ENCODE assay signal across 8 cellular contexts in the genomic region with DNA sequence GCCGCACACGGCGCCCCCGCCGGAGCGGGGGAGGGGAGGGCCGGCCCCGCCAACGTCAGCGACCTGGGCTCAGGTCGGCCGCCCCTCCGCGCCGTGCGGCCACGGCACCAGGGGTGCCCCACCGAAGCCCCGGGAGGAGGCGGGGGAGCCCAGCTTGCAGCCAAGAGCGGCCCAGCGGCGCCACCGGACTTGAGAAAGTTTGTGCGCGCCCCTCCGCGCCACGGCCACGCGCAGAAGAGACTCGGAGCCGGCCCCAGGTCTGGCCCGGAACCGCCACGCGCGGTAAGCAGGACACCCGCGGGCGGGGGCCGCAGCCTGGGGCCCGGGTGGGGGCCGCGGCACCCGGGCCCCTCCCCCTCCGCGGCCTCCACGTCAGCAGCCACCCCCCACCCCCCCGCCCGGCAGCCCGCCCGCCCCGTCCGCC. TPM values are rescaled to one million over a fixed set of nuclear protein-coding genes. Genes with fewer than 3 reads are reported as not detected.
DNase-seq lines count a peak whose midpoint lies in the region; ATAC-seq and TF ChIP-seq lines count a peak whose summit lies in the region.

No MANE protein-coding gene starts in this region.

- H3K4me1 ChIP-seq in neutrophil (ENCODE audit: control insufficient read depth in 1 of 2, insufficient read depth in 1 of 2, low read depth in 1 of 2, low read length in 1 of 2), result peaks cover 46 to 48% of the 10 kb centered on the region in 2 experiments

- no peaks in the 10 kb centered on the region for H3K27me3 ChIP-seq in neutrophil

- intact Hi-C loops in Right ventricle myocardium inferior (cut with DNase I) (loop anchor here (1.0 kb wide), 1 partner anchor 43 kb away; the partner anchor contains the start of genes HDLBP and SEPTIN2), cardiac septum (cut with DNase I) (loop anchor here (2.0 to 5.0 kb wide), 2 partner anchors 42 to 120 kb away; partner anchors contain the start of genes HDLBP, PPP1R7 and SEPTIN2)

- peak overlapping the region; percentile 87 for H3K4me3 ChIP-seq in fibroblast of pulmonary artery (replicated peaks; ENCODE audit: low read depth, low read length)
- H3K4me3 ChIP-seq in neutrophil (ENCODE audit: low read depth in 1 of 2, low read length in 1 of 2), result peak overlapping the region; percentile 69

- DNase-seq in Right ventricle myocardium inferior (ENCODE audit: missing footprints) (peak; percentile 80), cardiac septum (ENCODE audit: low spot score) (no peak), fibroblast of pulmonary artery (ENCODE audit: low read depth) (peak; percentile 28), NCI-H1092 treated with DMSO at 0.1 percent for 48 hours (lab: John Stamatoyannopoulos, UW) (no peak), NCI-H446 (lab: John Stamatoyannopoulos, UW) (no peak)
- DNase-seq in activated CD4-positive, alpha-beta T cell treated with anti-CD3 and anti-CD28 coated beads, Interleukin-2, amount 50 U/mL, for 1 hour, result peak; percentile 14

- ATAC-seq in Right ventricle myocardium inferior, result peak; percentile 1
- peak; percentile 34 for ATAC-seq in HG03159 (IDR thresholded peaks at IDR 0.05; ENCODE audit: unreplicated experiment)

- H3K9me3 ChIP-seq in neutrophil, result no peaks in the 10 kb centered on the region

- H3K36me3 ChIP-seq in neutrophil, result peaks cover 7% of the 10 kb centered on the region

- peak overlapping the region; percentile 89 for H3K27ac ChIP-seq in neutrophil

- TF ChIP-seq CTCF in fibroblast of pulmonary artery (IDR thresholded peaks at IDR 0.05; ENCODE audit: low read length, missing control alignments) (no peak), neutrophil (IDR thresholded peaks at IDR 0.05) (no peak)

RNA-seq across cellular contexts. Expression of gene HDLBP, which starts 43.2 kb away (rescaled TPM):
- total RNA-seq in Right ventricle myocardium inferior (393 TPM), cardiac septum (356 TPM)

RNA-seq across cellular contexts. Expression of gene SEPTIN2, which starts 43.4 kb away (rescaled TPM):
- total RNA-seq in Right ventricle myocardium inferior, result 150 TPM
- total RNA-seq in cardiac septum, result 219 TPM

Comparison
In these comparisons a context has a peak if more than half of its experiments do, and no peak if none do; other contexts are left out.
1. DNase-seq: peak in Right ventricle myocardium inferior (single experiment), activated CD4-positive, alpha-beta T cell treated with anti-CD3 and anti-CD28 coated beads, Interleukin-2, amount 50 U/mL, for 1 hour (single experiment) and fibroblast of pulmonary artery (single experiment); none in cardiac septum (single experiment), NCI-H1092 treated with DMSO at 0.1 percent for 48 hours (single experiment) and NCI-H446 (0 of 2).